In genomic region chrX:39693298-39693697, GRCh38 we compare ENCODE assay signal across 27 cellular contexts.
DNase-seq lines count a peak whose midpoint lies in the region; FAIRE-seq and TF ChIP-seq lines count a peak whose summit lies in the region.
"Had no signal": no experiment of that assay in that cellular context is flagged by ENCODE, and none has a peak within 500 bp of the region (broad histone marks: within the 10 kb centered on the region; RNA-seq: fewer than 3 reads in every experiment).

No MANE protein-coding gene starts in this region.

- H3K9me3 Mint-ChIP-seq in nephron progenitor cell: peaks cover 38% of the 10 kb centered on the region
- H3K9me3 Mint-ChIP-seq: activated naive CD8-positive, alpha-beta T cell treated with anti-CD3 and anti-CD28 coated beads for 36 hours; activated T-helper 17 cell treated with anti-CD3 and anti-CD28 coated beads, Interleukin-2, amount 50 U/mL, for 72 hours; CD4-positive, alpha-beta T cell had no signal

- TF ChIP-seq CTCF in WERI-Rb-1 (IDR thresholded peaks at IDR 0.05; ENCODE audit: low read depth, low read length) (no peak), nephron progenitor cell (IDR thresholded peaks at IDR 0.05) (no peak), kidney (IDR thresholded peaks at IDR 0.05; ENCODE audit: borderline replicate concordance, extremely low read depth, insufficient read depth) (no peak)

- H3K4me3 Mint-ChIP-seq in nephron progenitor cell: no peak overlapping the region
- H3K4me3 Mint-ChIP-seq: activated naive CD8-positive, alpha-beta T cell treated with anti-CD3 and anti-CD28 coated beads for 36 hours; activated T-helper 17 cell treated with anti-CD3 and anti-CD28 coated beads, Interleukin-2, amount 50 U/mL, for 72 hours; CD4-positive, alpha-beta T cell; neural crest cell; T-helper 1 cell treated with Interleukin-12 subunit alpha and Interleukin-12 subunit beta and Interleukin-4 antibody, amounts not matched to agents 30 μg/mL and 1 μg/mL, for 36 hours had no signal

- H3K27me3 ChIP-seq in HUES6 (ENCODE audit: control insufficient read depth, insufficient read depth, low read length) (peaks cover 9% of the 10 kb centered on the region), WERI-Rb-1 (ENCODE audit: insufficient read depth, low read depth, severe bottlenecking) (no peaks in the 10 kb centered on the region)
- H3K27me3 ChIP-seq: suprapubic skin had no signal

- H3K4me1 ChIP-seq in HUES6 (ENCODE audit: control insufficient read depth, insufficient read depth, low read length) (peaks cover 40% of the 10 kb centered on the region), kidney (ENCODE audit: control insufficient read depth in 1 of 2, insufficient read depth in 1 of 2, low read depth in 1 of 2, low read length in 2 of 2) (peaks cover 1 to 3% of the 10 kb centered on the region in 2 donors)
- H3K4me1 ChIP-seq: foreskin keratinocyte, psoas muscle had no signal

- H3K4me1 Mint-ChIP-seq in nephron progenitor cell: peaks cover 17% of the 10 kb centered on the region
- H3K4me1 Mint-ChIP-seq: activated T-helper 17 cell treated with anti-CD3 and anti-CD28 coated beads, Interleukin-2, amount 50 U/mL, for 72 hours had no signal

- intact Hi-C loops in kidney (cut with DNase I): no loop called here

- H3K27ac ChIP-seq in HUES6 (ENCODE audit: low read depth, low read length) (peak overlapping the region; percentile 38; the same call in 1 of the 2 replicates), WERI-Rb-1 (no peak overlapping the region), substantia nigra (ENCODE audit: low read depth, low read length, poor library complexity, severe bottlenecking) (no peak overlapping the region), kidney (ENCODE audit: low read depth in 2 of 2, low read length in 2 of 2) (no peak overlapping the region)
- H3K27ac ChIP-seq: foreskin keratinocyte, lower lobe of right lung, psoas muscle, suprapubic skin, VCaP had no signal

- H3K27me3 Mint-ChIP-seq in nephron progenitor cell (ENCODE audit: low read depth, poor library complexity): peaks cover 29% of the 10 kb centered on the region
- H3K27me3 Mint-ChIP-seq: CD4-positive, alpha-beta T cell had no signal

- H3K36me3 ChIP-seq in HUES6 (ENCODE audit: control insufficient read depth, insufficient read depth, low read length) (no peaks in the 10 kb centered on the region), WERI-Rb-1 (no peaks in the 10 kb centered on the region), kidney (ENCODE audit: control insufficient read depth in 1 of 2, insufficient read depth in 2 of 2, low read length in 2 of 2) (no peaks in the 10 kb centered on the region)
- H3K36me3 ChIP-seq: lower lobe of right lung, suprapubic skin had no signal

- DNase-seq in ELF-1 (ENCODE audit: low read depth, low spot score) (peak; percentile 88), WERI-Rb-1 (peak; percentile 64), nephron progenitor cell (peak; percentile 41), substantia nigra (lab: John Stamatoyannopoulos, UW) (no peak), ureter (ENCODE audit: low spot score) (no peak), kidney (no peak)
- DNase-seq: activated CD4-positive, alpha-beta T cell treated with anti-CD3 and anti-CD28 coated beads, Interleukin-2, amount 50 U/mL, for 1 hour; activated CD8-positive, alpha-beta memory T cell treated with anti-CD3 and anti-CD28 coated beads, Interleukin-2, amount 50 U/mL, for 4 hours; activated naive CD8-positive, alpha-beta T cell treated with anti-CD3 and anti-CD28 coated beads for 36 hours; CD4-positive, alpha-beta T cell; effector CD4-positive, alpha-beta T cell; foreskin keratinocyte; hippocampal formation; lower lobe of right lung; NCI-H1105 treated with DMSO at 0.1 percent for 48 hours; NCI-H2171; NCI-H748 treated with DMSO at 0.1 percent for 48 hours; psoas muscle; Right ventricle myocardium superior had no signal

- H3K4me3 ChIP-seq in HUES6 (ENCODE audit: low read depth, low read length): peak overlapping the region; percentile 29; the same call in 1 of the 2 replicates
- no peak overlapping the region for H3K4me3 ChIP-seq in WERI-Rb-1 (ENCODE audit: low read depth, low read length)
- H3K4me3 ChIP-seq in kidney (ENCODE audit: low read length in 2 of 2): no peak overlapping the region
- H3K4me3 ChIP-seq: GM12878, lower lobe of right lung, psoas muscle, suprapubic skin had no signal

- no peak overlapping the region for H3K27ac Mint-ChIP-seq in nephron progenitor cell
- H3K27ac Mint-ChIP-seq: activated naive CD8-positive, alpha-beta T cell treated with anti-CD3 and anti-CD28 coated beads for 36 hours; activated T-helper 17 cell treated with anti-CD3 and anti-CD28 coated beads, Interleukin-2, amount 50 U/mL, for 72 hours; CD4-positive, alpha-beta T cell; T-helper 1 cell treated with Interleukin-12 subunit alpha and Interleukin-12 subunit beta and Interleukin-4 antibody, amounts not matched to agents 30 μg/mL and 1 μg/mL, for 36 hours had no signal

- FAIRE-seq in kidney (lab: Jason Lieb, UNC): no peak
- FAIRE-seq: GM12878, islet of Langerhans had no signal

- peaks cover 6% of the 10 kb centered on the region for H3K36me3 Mint-ChIP-seq in nephron progenitor cell (ENCODE audit: low read depth)
- H3K36me3 Mint-ChIP-seq: activated naive CD8-positive, alpha-beta T cell treated with anti-CD3 and anti-CD28 coated beads for 36 hours had no signal

- H3K9ac ChIP-seq in HUES6 (ENCODE audit: low read length): peak overlapping the region; percentile 8
- no peak overlapping the region for H3K9ac ChIP-seq in kidney (ENCODE audit: low read length in 2 of 2)

- H3K9me3 ChIP-seq in HUES6 (ENCODE audit: control insufficient read depth, insufficient read depth, low read depth, low read length): peaks cover 29% of the 10 kb centered on the region
- peaks cover 10% of the 10 kb centered on the region for H3K9me3 ChIP-seq in WERI-Rb-1 (ENCODE audit: severe bottlenecking)
- peaks cover 0 to 4% of the 10 kb centered on the region in 2 donors for H3K9me3 ChIP-seq in kidney (ENCODE audit: control insufficient read depth in 1 of 2, low read length in 2 of 2)
- H3K9me3 ChIP-seq: lower lobe of right lung, suprapubic skin had no signal

Comparison
In these comparisons a context has a peak if more than half of its experiments do, and no peak if none do; other contexts are left out.
1. DNase-seq: peak in ELF-1 (single experiment), WERI-Rb-1 (single experiment) and nephron progenitor cell (single experiment); none in substantia nigra (0 of 49), ureter (single experiment) and kidney (single experiment).